ENCODE assay signal across 1 cellular context in the genomic region with DNA sequence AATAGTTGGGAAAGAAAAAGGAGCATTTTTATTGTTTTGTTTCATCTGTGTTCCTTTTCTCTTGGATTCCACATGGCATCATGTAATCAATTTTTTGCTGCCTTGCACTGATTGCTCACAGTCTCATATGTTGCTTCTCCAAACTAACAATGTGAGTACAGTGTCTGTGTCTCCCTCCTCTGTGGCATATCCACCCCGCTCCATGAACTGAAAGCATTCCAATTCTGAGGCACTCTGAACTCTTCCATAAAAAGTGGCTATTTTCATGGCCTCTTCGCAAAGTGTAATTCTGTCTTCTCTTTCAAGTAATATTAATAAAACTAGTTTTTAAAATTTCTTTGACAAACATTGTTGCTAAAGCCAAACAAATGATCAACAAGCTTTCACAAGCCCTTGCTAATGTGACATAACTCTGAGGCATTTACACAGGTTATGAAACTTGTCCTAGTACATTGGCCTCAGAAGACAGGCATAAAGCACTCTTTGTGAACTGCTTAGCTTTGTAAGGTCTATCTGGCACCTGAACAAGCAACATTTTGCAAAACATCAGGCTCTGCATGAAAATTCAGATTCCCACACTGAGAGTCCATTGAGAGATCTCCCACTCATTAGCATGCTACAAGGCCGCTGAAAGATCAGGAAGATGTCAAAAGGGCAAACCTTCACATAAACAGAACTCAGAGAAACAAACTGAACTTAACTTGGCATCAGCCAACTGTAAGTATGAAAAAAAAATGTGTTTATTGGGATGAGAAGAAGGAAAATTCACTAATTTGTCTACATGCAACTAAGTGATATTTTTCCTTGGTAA.
TF ChIP-seq lines count a peak whose summit lies in the region.

No MANE protein-coding gene starts in this region.

TF ChIP-seq in GM23338, 12 proteins besides CTCF, POLR2A, EP300 and RAD21:
- no peak for TF ChIP-seq EZH2phosphoT487 (IDR thresholded peaks at IDR 0.05; ENCODE audit: unreplicated experiment)
- TF ChIP-seq, protein P1, sequence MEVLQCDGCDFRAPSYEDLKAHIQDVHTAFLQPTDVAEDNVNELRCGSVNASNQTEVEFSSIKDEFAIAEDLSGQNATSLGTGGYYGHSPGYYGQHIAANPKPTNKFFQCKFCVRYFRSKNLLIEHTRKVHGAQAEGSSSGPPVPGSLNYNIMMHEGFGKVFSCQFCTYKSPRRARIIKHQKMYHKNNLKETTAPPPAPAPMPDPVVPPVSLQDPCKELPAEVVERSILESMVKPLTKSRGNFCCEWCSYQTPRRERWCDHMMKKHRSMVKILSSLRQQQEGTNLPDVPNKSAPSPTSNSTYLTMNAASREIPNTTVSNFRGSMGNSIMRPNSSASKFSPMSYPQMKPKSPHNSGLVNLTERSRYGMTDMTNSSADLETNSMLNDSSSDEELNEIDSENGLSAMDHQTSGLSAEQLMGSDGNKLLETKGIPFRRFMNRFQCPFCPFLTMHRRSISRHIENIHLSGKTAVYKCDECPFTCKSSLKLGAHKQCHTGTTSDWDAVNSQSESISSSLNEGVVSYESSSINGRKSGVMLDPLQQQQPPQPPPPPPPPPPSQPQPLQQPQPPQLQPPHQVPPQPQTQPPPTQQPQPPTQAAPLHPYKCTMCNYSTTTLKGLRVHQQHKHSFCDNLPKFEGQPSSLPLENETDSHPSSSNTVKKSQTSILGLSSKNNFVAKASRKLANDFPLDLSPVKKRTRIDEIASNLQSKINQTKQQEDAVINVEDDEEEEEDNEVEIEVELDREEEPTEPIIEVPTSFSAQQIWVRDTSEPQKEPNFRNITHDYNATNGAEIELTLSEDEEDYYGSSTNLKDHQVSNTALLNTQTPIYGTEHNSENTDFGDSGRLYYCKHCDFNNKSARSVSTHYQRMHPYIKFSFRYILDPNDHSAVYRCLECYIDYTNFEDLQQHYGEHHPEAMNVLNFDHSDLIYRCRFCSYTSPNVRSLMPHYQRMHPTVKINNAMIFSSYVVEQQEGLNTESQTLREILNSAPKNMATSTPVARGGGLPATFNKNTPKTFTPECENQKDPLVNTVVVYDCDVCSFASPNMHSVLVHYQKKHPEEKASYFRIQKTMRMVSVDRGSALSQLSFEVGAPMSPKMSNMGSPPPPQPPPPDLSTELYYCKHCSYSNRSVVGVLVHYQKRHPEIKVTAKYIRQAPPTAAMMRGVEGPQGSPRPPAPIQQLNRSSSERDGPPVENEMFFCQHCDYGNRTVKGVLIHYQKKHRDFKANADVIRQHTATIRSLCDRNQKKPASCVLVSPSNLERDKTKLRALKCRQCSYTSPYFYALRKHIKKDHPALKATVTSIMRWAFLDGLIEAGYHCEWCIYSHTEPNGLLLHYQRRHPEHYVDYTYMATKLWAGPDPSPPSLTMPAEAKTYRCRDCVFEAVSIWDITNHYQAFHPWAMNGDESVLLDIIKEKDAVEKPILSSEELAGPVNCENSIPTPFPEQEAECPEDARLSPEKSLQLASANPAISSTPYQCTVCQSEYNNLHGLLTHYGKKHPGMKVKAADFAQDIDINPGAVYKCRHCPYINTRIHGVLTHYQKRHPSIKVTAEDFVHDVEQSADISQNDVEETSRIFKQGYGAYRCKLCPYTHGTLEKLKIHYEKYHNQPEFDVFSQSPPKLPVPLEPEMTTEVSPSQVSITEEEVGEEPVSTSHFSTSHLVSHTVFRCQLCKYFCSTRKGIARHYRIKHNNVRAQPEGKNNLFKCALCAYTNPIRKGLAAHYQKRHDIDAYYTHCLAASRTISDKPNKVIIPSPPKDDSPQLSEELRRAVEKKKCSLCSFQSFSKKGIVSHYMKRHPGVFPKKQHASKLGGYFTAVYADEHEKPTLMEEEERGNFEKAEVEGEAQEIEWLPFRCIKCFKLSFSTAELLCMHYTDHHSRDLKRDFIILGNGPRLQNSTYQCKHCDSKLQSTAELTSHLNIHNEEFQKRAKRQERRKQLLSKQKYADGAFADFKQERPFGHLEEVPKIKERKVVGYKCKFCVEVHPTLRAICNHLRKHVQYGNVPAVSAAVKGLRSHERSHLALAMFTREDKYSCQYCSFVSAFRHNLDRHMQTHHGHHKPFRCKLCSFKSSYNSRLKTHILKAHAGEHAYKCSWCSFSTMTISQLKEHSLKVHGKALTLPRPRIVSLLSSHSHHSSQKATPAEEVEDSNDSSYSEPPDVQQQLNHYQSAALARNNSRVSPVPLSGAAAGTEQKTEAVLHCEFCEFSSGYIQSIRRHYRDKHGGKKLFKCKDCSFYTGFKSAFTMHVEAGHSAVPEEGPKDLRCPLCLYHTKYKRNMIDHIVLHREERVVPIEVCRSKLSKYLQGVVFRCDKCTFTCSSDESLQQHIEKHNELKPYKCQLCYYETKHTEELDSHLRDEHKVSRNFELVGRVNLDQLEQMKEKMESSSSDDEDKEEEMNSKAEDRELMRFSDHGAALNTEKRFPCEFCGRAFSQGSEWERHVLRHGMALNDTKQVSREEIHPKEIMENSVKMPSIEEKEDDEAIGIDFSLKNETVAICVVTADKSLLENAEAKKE (CRISPR knock-in tag; IDR thresholded peaks at IDR 0.05) = no peak
- TF ChIP-seq STAT1 (IDR thresholded peaks at IDR 0.05; ENCODE audit: unreplicated experiment) = no peak
- TF ChIP-seq ZNF114 (CRISPR knock-in tag; IDR thresholded peaks at IDR 0.05) = no peak
- no peak for TF ChIP-seq POLR2AphosphoS5 (IDR thresholded peaks at IDR 0.05; ENCODE audit: low read depth)
- TF ChIP-seq CREB1 (CRISPR knock-in tag; IDR thresholded peaks at IDR 0.05; ENCODE audit: low read depth) = no peak
- TF ChIP-seq, protein P2, sequence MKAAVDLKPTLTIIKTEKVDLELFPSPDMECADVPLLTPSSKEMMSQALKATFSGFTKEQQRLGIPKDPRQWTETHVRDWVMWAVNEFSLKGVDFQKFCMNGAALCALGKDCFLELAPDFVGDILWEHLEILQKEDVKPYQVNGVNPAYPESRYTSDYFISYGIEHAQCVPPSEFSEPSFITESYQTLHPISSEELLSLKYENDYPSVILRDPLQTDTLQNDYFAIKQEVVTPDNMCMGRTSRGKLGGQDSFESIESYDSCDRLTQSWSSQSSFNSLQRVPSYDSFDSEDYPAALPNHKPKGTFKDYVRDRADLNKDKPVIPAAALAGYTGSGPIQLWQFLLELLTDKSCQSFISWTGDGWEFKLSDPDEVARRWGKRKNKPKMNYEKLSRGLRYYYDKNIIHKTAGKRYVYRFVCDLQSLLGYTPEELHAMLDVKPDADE (IDR thresholded peaks at IDR 0.05) = no peak
- TF ChIP-seq JUNB (IDR thresholded peaks at IDR 0.05; ENCODE audit: unreplicated experiment) = no peak
- TF ChIP-seq, protein P3, sequence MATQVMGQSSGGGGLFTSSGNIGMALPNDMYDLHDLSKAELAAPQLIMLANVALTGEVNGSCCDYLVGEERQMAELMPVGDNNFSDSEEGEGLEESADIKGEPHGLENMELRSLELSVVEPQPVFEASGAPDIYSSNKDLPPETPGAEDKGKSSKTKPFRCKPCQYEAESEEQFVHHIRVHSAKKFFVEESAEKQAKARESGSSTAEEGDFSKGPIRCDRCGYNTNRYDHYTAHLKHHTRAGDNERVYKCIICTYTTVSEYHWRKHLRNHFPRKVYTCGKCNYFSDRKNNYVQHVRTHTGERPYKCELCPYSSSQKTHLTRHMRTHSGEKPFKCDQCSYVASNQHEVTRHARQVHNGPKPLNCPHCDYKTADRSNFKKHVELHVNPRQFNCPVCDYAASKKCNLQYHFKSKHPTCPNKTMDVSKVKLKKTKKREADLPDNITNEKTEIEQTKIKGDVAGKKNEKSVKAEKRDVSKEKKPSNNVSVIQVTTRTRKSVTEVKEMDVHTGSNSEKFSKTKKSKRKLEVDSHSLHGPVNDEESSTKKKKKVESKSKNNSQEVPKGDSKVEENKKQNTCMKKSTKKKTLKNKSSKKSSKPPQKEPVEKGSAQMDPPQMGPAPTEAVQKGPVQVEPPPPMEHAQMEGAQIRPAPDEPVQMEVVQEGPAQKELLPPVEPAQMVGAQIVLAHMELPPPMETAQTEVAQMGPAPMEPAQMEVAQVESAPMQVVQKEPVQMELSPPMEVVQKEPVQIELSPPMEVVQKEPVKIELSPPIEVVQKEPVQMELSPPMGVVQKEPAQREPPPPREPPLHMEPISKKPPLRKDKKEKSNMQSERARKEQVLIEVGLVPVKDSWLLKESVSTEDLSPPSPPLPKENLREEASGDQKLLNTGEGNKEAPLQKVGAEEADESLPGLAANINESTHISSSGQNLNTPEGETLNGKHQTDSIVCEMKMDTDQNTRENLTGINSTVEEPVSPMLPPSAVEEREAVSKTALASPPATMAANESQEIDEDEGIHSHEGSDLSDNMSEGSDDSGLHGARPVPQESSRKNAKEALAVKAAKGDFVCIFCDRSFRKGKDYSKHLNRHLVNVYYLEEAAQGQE (IDR thresholded peaks at IDR 0.05; ENCODE audit: unreplicated experiment) = no peak
- no peak for TF ChIP-seq EZH2 (IDR thresholded peaks at IDR 0.05; ENCODE audit: low read depth, unreplicated experiment)
- TF ChIP-seq NANOG (IDR thresholded peaks at IDR 0.05; ENCODE audit: borderline replicate concordance) = no peak
- TF ChIP-seq ZNF331 (CRISPR knock-in tag; IDR thresholded peaks at IDR 0.05; ENCODE audit: low read depth) = no peak
